In genomic region chr1:228443395-228443794, GRCh38 we compare ENCODE assay signal across 29 cellular contexts. TPM values are rescaled to one million over a fixed set of nuclear protein-coding genes. Genes with fewer than 3 reads are reported as not detected.
"Had no signal": no experiment of that assay in that cellular context is flagged by ENCODE, and none has a peak within 500 bp of the region (broad histone marks: within the 10 kb centered on the region; RNA-seq: fewer than 3 reads in every experiment).

No MANE protein-coding gene starts in this region.

- H3K9ac ChIP-seq: neural progenitor cell, parathyroid adenoma had no signal

- H3K4me3 ChIP-seq: neural progenitor cell, ovary, prostate gland, skin epidermis, smooth muscle cell, spleen, suprapubic skin, testis, tibial artery, transverse colon, upper lobe of right lung, uterus had no signal

- H3K4me2 ChIP-seq: neural progenitor cell, smooth muscle cell had no signal

- H3K36me3 ChIP-seq: neural progenitor cell, ovary, prostate gland, spleen, suprapubic skin, tibial artery, transverse colon, upper lobe of right lung, uterus had no signal

- H3K27ac ChIP-seq: neural progenitor cell, ovary, parathyroid adenoma, prostate gland, skin epidermis, spleen, suprapubic skin, testis, tibial artery, transverse colon, upper lobe of right lung, uterus had no signal

- H3K4me1 ChIP-seq: parathyroid adenoma, prostate gland, uterus had no signal

- H2AFZ ChIP-seq: neural progenitor cell, parathyroid adenoma had no signal

- H3K27me3 ChIP-seq: ovary, testis had no signal

- H3K79me2 ChIP-seq: parathyroid adenoma had no signal

- DNase-seq: naive thymus-derived CD4-positive, alpha-beta T cell; natural killer cell; occipital lobe; ovary; posterior cingulate gyrus; right cardiac atrium; spleen; stimulated activated CD4-positive, alpha-beta T cell treated with anti-CD3 and anti-CD28 coated beads, Interleukin-12 subunit alpha, Interleukin-12 subunit beta, amount 100 ng/mL, for 4 hours; stimulated activated CD4-positive, alpha-beta T cell treated with anti-CD3 and anti-CD28 coated beads, Interleukin-1b, Interleukin-23, amount 100 ng/mL, for 48 hours; stimulated activated CD4-positive, alpha-beta T cell treated with anti-CD3 and anti-CD28 coated beads, Interleukin-4, amount 100 ng/mL, for 1 hour; stimulated activated CD4-positive, alpha-beta T cell treated with anti-CD3 and anti-CD28 coated beads, Interleukin-4, amount 100 ng/mL, for 4 hours; stimulated activated CD8-positive, alpha-beta memory T cell treated with anti-CD3 and anti-CD28 coated beads, Interleukin-4, amount 100 ng/mL, for 48 hours; stimulated activated naive CD4-positive, alpha-beta T cell; stimulated activated naive CD8-positive, alpha-beta T cell treated with anti-CD3 and anti-CD28 coated beads, Interleukin-15, amount 100 ng/mL, for 72 hours; stimulated activated naive CD8-positive, alpha-beta T cell treated with anti-CD3 and anti-CD28 coated beads, Interleukin-15, Interleukin-2, amounts not matched to agents 100 U/mL and 50 U/mL, for 24 hours; substantia nigra; testis; tibial artery; transverse colon; upper lobe of right lung; uterus had no signal

- ATAC-seq: naive thymus-derived CD4-positive, alpha-beta T cell; natural killer cell; right cardiac atrium; sciatic nerve; stimulated activated memory B cell treated with anti-CD40 and anti-IgM and Interleukin-4, amounts not matched to agents 10 μg/mL and 1 μg/mL and 100 μg/mL, for 72 hours; stimulated activated naive CD8-positive, alpha-beta T cell treated with anti-CD3 and anti-CD28 coated beads, Interleukin-15, amount 100 ng/mL, for 72 hours; stimulated activated naive CD8-positive, alpha-beta T cell treated with anti-CD3 and anti-CD28 coated beads, Interleukin-15, Interleukin-2, amounts not matched to agents 100 U/mL and 50 U/mL, for 24 hours; upper lobe of right lung had no signal

- H3K9me3 ChIP-seq: ovary, prostate gland, spleen, suprapubic skin, testis, tibial artery, transverse colon, upper lobe of right lung, uterus had no signal

RNA-seq across cellular contexts. Expression of gene TRIM17, which starts 26.7 kb away (rescaled TPM):
- total RNA-seq: transverse colon had no signal
